Comparison of ENCODE assay signal across 7 cellular contexts in genomic region chr2:119659601-119660342, GRCh38. TPM values are rescaled to one million over a fixed set of nuclear protein-coding genes. Genes with fewer than 3 reads are reported as not detected.
DNase-seq lines count a peak whose midpoint lies in the region; ATAC-seq and TF ChIP-seq lines count a peak whose summit lies in the region.

No MANE protein-coding gene starts in this region.

- H3K27ac Mint-ChIP-seq in chondrocyte (ENCODE audit: unreplicated experiment) (no peak overlapping the region), memory B cell (no peak overlapping the region)

- ATAC-seq in SK-N-SH treated with all-trans-retinoic acid at 6 μM for 48 hours (peak; percentile 74), memory B cell (ENCODE audit: low read depth) (no peak), GM21447 (IDR thresholded peaks at IDR 0.05; ENCODE audit: unreplicated experiment) (no peak), HG03439 (IDR thresholded peaks at IDR 0.05; ENCODE audit: unreplicated experiment) (no peak)

- peak; percentile 44 for DNase-seq in ELF-1 (ENCODE audit: low read depth, low spot score)
- DNase-seq in Jurkat, Clone E6-1 (ENCODE audit: low read depth, low spot score) = peak; percentile 18
- no peak for DNase-seq in chondrocyte (ENCODE audit: low spot score)
- DNase-seq in memory B cell (ENCODE audit: low spot score in 2 of 2) = peak; percentile 40 to 41

- H3K9me3 Mint-ChIP-seq in chondrocyte (ENCODE audit: low read depth) = peaks cover 4% of the 10 kb centered on the region
- peaks cover 2% of the 10 kb centered on the region for H3K9me3 Mint-ChIP-seq in memory B cell

- TF ChIP-seq CTCF in chondrocyte (IDR thresholded peaks at IDR 0.05) = peak; percentile 87

- no peaks in the 10 kb centered on the region for H3K4me1 Mint-ChIP-seq in chondrocyte (ENCODE audit: low read depth)
- H3K4me1 Mint-ChIP-seq in memory B cell = peaks cover 5% of the 10 kb centered on the region

- H3K27me3 Mint-ChIP-seq in chondrocyte (ENCODE audit: low read depth) (peaks cover 21% of the 10 kb centered on the region), memory B cell (peaks cover 9% of the 10 kb centered on the region)

- H3K4me3 ChIP-seq in Jurkat, Clone E6-1 (ENCODE audit: low read length) = no peak overlapping the region

- H3K36me3 Mint-ChIP-seq in chondrocyte (ENCODE audit: low read depth) (peaks cover 3% of the 10 kb centered on the region), memory B cell (no peaks in the 10 kb centered on the region)

- H3K4me3 Mint-ChIP-seq in chondrocyte (ENCODE audit: unreplicated experiment) = no peak overlapping the region
- H3K4me3 Mint-ChIP-seq in memory B cell = no peak overlapping the region

TF ChIP-seq in SK-N-SH treated with all-trans-retinoic acid at 6 μM for 48 hours, 23 proteins besides CTCF, POLR2A, EP300 and RAD21:
- TF ChIP-seq OSR1 (CRISPR knock-in tag; IDR thresholded peaks at IDR 0.05) = no peak
- no peak for TF ChIP-seq BACH2 (CRISPR knock-in tag; IDR thresholded peaks at IDR 0.05; ENCODE audit: borderline replicate concordance)
- TF ChIP-seq ZC3H10 (CRISPR knock-in tag; IDR thresholded peaks at IDR 0.05) = no peak
- TF ChIP-seq CREB5 (CRISPR knock-in tag; IDR thresholded peaks at IDR 0.05; ENCODE audit: low read depth) = no peak
- TF ChIP-seq ZFP30 (CRISPR knock-in tag; IDR thresholded peaks at IDR 0.05) = no peak
- no peak for TF ChIP-seq GLIS3 (CRISPR knock-in tag; IDR thresholded peaks at IDR 0.05)
- TF ChIP-seq ISL1 (CRISPR knock-in tag; IDR thresholded peaks at IDR 0.05) = no peak
- TF ChIP-seq SNAI2 (CRISPR knock-in tag; IDR thresholded peaks at IDR 0.05) = no peak
- no peak for TF ChIP-seq ARNTL (CRISPR knock-in tag; IDR thresholded peaks at IDR 0.05; ENCODE audit: borderline replicate concordance, low read depth)
- no peak for TF ChIP-seq PPARA (CRISPR knock-in tag; IDR thresholded peaks at IDR 0.05; ENCODE audit: borderline replicate concordance)
- TF ChIP-seq TOX (CRISPR knock-in tag; IDR thresholded peaks at IDR 0.05; ENCODE audit: borderline replicate concordance) = no peak
- TF ChIP-seq RARB (CRISPR knock-in tag; IDR thresholded peaks at IDR 0.05) = no peak
- TF ChIP-seq POU6F1 (CRISPR knock-in tag; IDR thresholded peaks at IDR 0.05; ENCODE audit: borderline replicate concordance, low read depth) = no peak
- no peak for TF ChIP-seq CSDC2 (CRISPR knock-in tag; IDR thresholded peaks at IDR 0.05)
- no peak for TF ChIP-seq ESRRG (CRISPR knock-in tag; IDR thresholded peaks at IDR 0.05)

RNA-seq across cellular contexts. Expression of gene TMEM177, which starts 19.2 kb away (rescaled TPM):
- 25.1 TPM for polyA plus RNA-seq in Jurkat, Clone E6-1 (2012; ENCODE audit: insufficient read depth, insufficient read length)
- 6.8 to 7.8 TPM (median 7.0 TPM) in 3 replicates for total RNA-seq in chondrocyte
